23 cellular contexts compared by ENCODE assay signal in the genomic region with DNA sequence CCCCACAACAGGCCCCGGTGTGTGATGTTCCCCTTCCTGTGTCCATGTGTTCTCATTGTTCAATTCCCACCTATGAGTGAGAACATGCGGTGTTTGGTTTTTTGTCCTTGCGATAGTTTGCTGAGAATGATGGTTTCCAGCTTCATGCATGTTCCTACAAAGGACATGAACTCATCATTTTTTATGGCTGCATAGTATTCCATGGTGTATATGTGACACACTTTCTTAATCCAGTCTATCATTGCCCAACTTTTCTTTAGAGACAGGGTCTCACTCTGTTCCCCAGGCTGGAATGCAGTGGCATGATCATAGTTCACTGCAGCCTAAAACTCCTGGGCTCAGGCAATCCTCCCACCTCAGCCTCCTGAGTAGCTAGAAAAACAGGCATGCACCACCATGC. TPM values are rescaled to one million over a fixed set of nuclear protein-coding genes. Genes with fewer than 3 reads are reported as not detected.
"Had no signal": no experiment of that assay in that cellular context is flagged by ENCODE, and none has a peak within 500 bp of the region (broad histone marks: within the 10 kb centered on the region; RNA-seq: fewer than 3 reads in every experiment).

No MANE protein-coding gene starts in this region.

RNA-seq across cellular contexts. Expression of gene MRLN, which starts 32.2 kb away (rescaled TPM):
- total RNA-seq: naive thymus-derived CD4-positive, alpha-beta T cell; naive thymus-derived CD8-positive, alpha-beta T cell; natural killer cell; natural killer cell treated with Interleukin-12 subunit alpha and Interleukin-12 subunit beta and Interleukin-15 and Interleukin-18, amount 100 ng/mL, for 72 hours; neural crest cell; occipital lobe; omental fat pad; osteoblast; osteocyte; progenitor cell of endocrine pancreas; prostate gland; pulmonary artery endothelial cell; renal cortical epithelial cell; right atrium auricular region; right cardiac atrium; right lobe of liver; sciatic nerve; sigmoid colon; smooth muscle cell; spleen had no signal
- polyA plus RNA-seq: naive thymus-derived CD4-positive, alpha-beta T cell; naive thymus-derived CD8-positive, alpha-beta T cell; neural cell; ovary; right cardiac atrium; sigmoid colon; small intestine; smooth muscle cell; spleen had no signal
